Comparison of ENCODE assay signal across 17 cellular contexts in the genomic region with DNA sequence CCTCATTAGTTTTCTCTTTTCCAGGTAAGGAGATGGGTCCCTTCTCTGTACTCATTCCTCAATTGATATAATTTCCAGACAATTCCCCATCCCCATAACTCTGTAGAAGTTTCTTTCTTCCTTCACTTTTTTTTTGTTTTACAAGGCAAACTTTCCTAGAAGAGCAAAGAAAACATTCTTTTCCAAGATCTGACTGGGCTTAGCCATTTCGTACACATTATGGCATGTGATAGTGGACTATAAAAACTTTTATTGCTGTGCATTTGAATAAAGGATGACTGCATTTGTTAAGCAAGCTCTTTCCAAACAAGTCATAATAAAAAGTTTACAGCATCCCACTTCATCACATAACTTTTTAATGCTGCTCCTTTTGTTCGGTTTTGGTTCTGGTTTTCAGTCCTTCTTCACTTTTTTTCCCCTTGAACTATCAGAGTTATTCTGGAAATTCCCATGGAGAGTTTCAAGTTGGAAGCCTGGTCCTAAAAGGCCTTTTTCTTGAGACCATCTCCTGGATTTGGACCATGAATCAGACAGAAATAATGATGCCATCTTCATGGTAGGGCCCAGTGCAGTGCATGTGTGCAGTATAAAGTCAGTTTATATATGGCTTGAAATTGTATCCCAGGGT.
"Had no signal": no experiment of that assay in that cellular context is flagged by ENCODE, and none has a peak within 500 bp of the region (broad histone marks: within the 10 kb centered on the region; RNA-seq: fewer than 3 reads in every experiment).

No MANE protein-coding gene starts in this region.

- H3K9me3 ChIP-seq: tibial artery had no signal

- ATAC-seq: activated T-cell treated with anti-CD3 and anti-CD28 coated beads, Interleukin-2, amount 50 U/mL, for 4 hours; effector memory CD8-positive, alpha-beta T cell; stimulated activated memory B cell treated with anti-CD40 and anti-IgM and Interleukin-4, amounts not matched to agents 10 μg/mL and 1 μg/mL and 100 μg/mL, for 72 hours had no signal

- H3K36me3 ChIP-seq: tibial artery had no signal

- H3K9me3 Mint-ChIP-seq: activated T-cell treated with anti-CD3 and anti-CD28 coated beads, Interleukin-2, amount 50 U/mL, for 4 hours; central memory CD8-positive, alpha-beta T cell; dendritic cell treated with granulocyte-macrophage colony-stimulating factor and Interleukin-4, amounts not matched to agents 40 ng/mL and 50 ng/mL, for 4 days; effector memory CD8-positive, alpha-beta T cell; nephron progenitor cell; stimulated activated memory B cell treated with anti-CD40 and anti-IgM and Interleukin-4, amounts not matched to agents 10 μg/mL and 1 μg/mL and 100 μg/mL, for 72 hours had no signal

- H3K27me3 Mint-ChIP-seq: stimulated activated memory B cell treated with anti-CD40 and anti-IgM and Interleukin-4, amounts not matched to agents 10 μg/mL and 1 μg/mL and 100 μg/mL, for 72 hours had no signal

- H3K4me3 ChIP-seq: skin epidermis, tibial artery had no signal

- H3K4me1 Mint-ChIP-seq: central memory CD8-positive, alpha-beta T cell; immature natural killer cell; stimulated activated memory B cell treated with anti-CD40 and anti-IgM and Interleukin-4, amounts not matched to agents 10 μg/mL and 1 μg/mL and 100 μg/mL, for 72 hours had no signal

- DNase-seq: activated CD4-positive, alpha-beta T cell treated with anti-CD3 and anti-CD28 coated beads, Interleukin-2, amount 50 U/mL, for 4 hours; activated effector memory CD4-positive, alpha-beta T cell treated with anti-CD3 and anti-CD28 coated beads, Interleukin-2, amount 50 U/mL, for 16 hours; activated T-cell treated with anti-CD3 and anti-CD28 coated beads, Interleukin-2, amount 50 U/mL, for 4 hours; amygdala; effector memory CD8-positive, alpha-beta T cell; glutamatergic neuron; immature natural killer cell; mammary epithelial cell; nephron progenitor cell; retina; tibial artery had no signal

- H3K36me3 Mint-ChIP-seq: activated naive CD8-positive, alpha-beta T cell; brain; immature natural killer cell; stimulated activated memory B cell treated with anti-CD40 and anti-IgM and Interleukin-4, amounts not matched to agents 10 μg/mL and 1 μg/mL and 100 μg/mL, for 72 hours had no signal

- H3K4me3 Mint-ChIP-seq: activated naive CD8-positive, alpha-beta T cell; activated T-cell treated with anti-CD3 and anti-CD28 coated beads, Interleukin-2, amount 50 U/mL, for 4 hours; brain; central memory CD8-positive, alpha-beta T cell; dendritic cell treated with granulocyte-macrophage colony-stimulating factor and Interleukin-4, amounts not matched to agents 40 ng/mL and 50 ng/mL, for 4 days; effector memory CD8-positive, alpha-beta T cell; immature natural killer cell; stimulated activated memory B cell treated with anti-CD40 and anti-IgM and Interleukin-4, amounts not matched to agents 10 μg/mL and 1 μg/mL and 100 μg/mL, for 72 hours had no signal

- H3K27ac ChIP-seq: skin epidermis, tibial artery had no signal

- H3K27ac Mint-ChIP-seq: activated naive CD8-positive, alpha-beta T cell; dendritic cell treated with granulocyte-macrophage colony-stimulating factor and Interleukin-4, amounts not matched to agents 40 ng/mL and 50 ng/mL, for 4 days; effector memory CD8-positive, alpha-beta T cell; immature natural killer cell; stimulated activated memory B cell treated with anti-CD40 and anti-IgM and Interleukin-4, amounts not matched to agents 10 μg/mL and 1 μg/mL and 100 μg/mL, for 72 hours had no signal
